Comparison of ENCODE assay signal across 9 cellular contexts in genomic region chr10:89535185-89536012, GRCh38. TPM values are rescaled to one million over a fixed set of nuclear protein-coding genes. Genes with fewer than 3 reads are reported as not detected.
A peak's percentile ranks its signal among the peaks of the same experiment; 100 is the strongest.
DNase-seq lines count a peak whose midpoint lies in the region; ATAC-seq, FAIRE-seq and TF ChIP-seq lines count a peak whose summit lies in the region.
"Had no signal": no experiment of that assay in that cellular context is flagged by ENCODE, and none has a peak within 500 bp of the region (broad histone marks: within the 10 kb centered on the region; RNA-seq: fewer than 3 reads in every experiment).

Gene SLC16A12 (minus strand): TSS chr10:89535594. CDS start chr10:89462578, 73,016 bp downstream.

- no peak for ATAC-seq in T-helper 17 cell
- peak; percentile 84 to 90 for ATAC-seq in left cardiac atrium

- no peak for FAIRE-seq in urothelium cell line (lab: Jason Lieb, UNC)

- H3K36me3 ChIP-seq in ES-I3 (ENCODE audit: insufficient read depth, low read length) = no peaks in the 10 kb centered on the region

- peaks cover 80% of the 10 kb centered on the region for H3K27me3 Mint-ChIP-seq in T-helper 17 cell
- peaks cover 72% of the 10 kb centered on the region for H3K27me3 Mint-ChIP-seq in activated T-helper 2 cell treated with anti-CD3 and anti-CD28 coated beads, Interferon-gamma antibody, Interleukin-2, Interleukin-4, amounts not matched to agents 10 μg/mL and 5 μg/mL and 100 μg/mL, durations not matched to agents 14 hours and 24 hours and 36 hours (ENCODE audit: low read depth)

- peaks cover 4% of the 10 kb centered on the region for H3K4me1 Mint-ChIP-seq in T-helper 17 cell
- H3K4me1 Mint-ChIP-seq in activated T-helper 2 cell treated with anti-CD3 and anti-CD28 coated beads, Interferon-gamma antibody, Interleukin-2, Interleukin-4, amounts not matched to agents 10 μg/mL and 5 μg/mL and 100 μg/mL, durations not matched to agents 14 hours and 24 hours and 36 hours (ENCODE audit: low read depth) = peaks cover 3% of the 10 kb centered on the region

- peaks cover 3% of the 10 kb centered on the region for H3K36me3 Mint-ChIP-seq in T-helper 17 cell (ENCODE audit: low read depth)
- H3K36me3 Mint-ChIP-seq in activated T-helper 2 cell treated with anti-CD3 and anti-CD28 coated beads, Interferon-gamma antibody, Interleukin-2, Interleukin-4, amounts not matched to agents 10 μg/mL and 5 μg/mL and 100 μg/mL, durations not matched to agents 14 hours and 24 hours and 36 hours (ENCODE audit: low read depth) = no peaks in the 10 kb centered on the region

- H3K4me1 ChIP-seq in ES-I3 (ENCODE audit: insufficient read depth, low read length) = peaks cover 8% of the 10 kb centered on the region; the same call in 1 of the 2 replicates

- no peaks in the 10 kb centered on the region for H3K9me3 Mint-ChIP-seq in activated T-helper 2 cell treated with anti-CD3 and anti-CD28 coated beads, Interferon-gamma antibody, Interleukin-2, Interleukin-4, amounts not matched to agents 10 μg/mL and 5 μg/mL and 100 μg/mL, durations not matched to agents 14 hours and 24 hours and 36 hours
- H3K9me3 Mint-ChIP-seq: T-helper 1 cell treated with Interleukin-12 subunit alpha and Interleukin-12 subunit beta and Interleukin-4 antibody, amounts not matched to agents 30 μg/mL and 1 μg/mL, for 36 hours had no signal

- intact Hi-C loops in left cardiac atrium (cut with DNase I) = no loop called here
- intact Hi-C loops in activated T-helper 2 cell treated with anti-CD3 and anti-CD28 coated beads, Interferon-gamma antibody, Interleukin-2, Interleukin-4, amounts not matched to agents 10 μg/mL and 5 μg/mL and 100 μg/mL, durations not matched to agents 14 hours and 24 hours and 36 hours (cut with micrococcal nuclease) = no loop called here

- no peak for DNase-seq in T-helper 17 cell
- peak; percentile 34 for DNase-seq in left cardiac atrium
- no peak for DNase-seq in retinal pigment epithelial cell (ENCODE audit: low read depth)
- DNase-seq in activated T-helper 2 cell treated with anti-CD3 and anti-CD28 coated beads, Interferon-gamma antibody, Interleukin-2, Interleukin-4, amounts not matched to agents 10 μg/mL and 5 μg/mL and 100 μg/mL, durations not matched to agents 14 hours and 24 hours and 36 hours (ENCODE audit: low spot score) = no peak
- no peak for DNase-seq in A172 (ENCODE audit: low spot score)
- DNase-seq in middle frontal gyrus (ENCODE audit: extremely low spot score, low spot score) = no peak
- DNase-seq in urothelium cell line (ENCODE audit: low spot score) = no peak

- H3K4me3 ChIP-seq in retinal pigment epithelial cell (ENCODE audit: low read length) = peak within 1 kb of the TSS; percentile 54

- H3K9me3 ChIP-seq in ES-I3 (ENCODE audit: control insufficient read depth, insufficient read depth, low read length) = no peaks in the 10 kb centered on the region
- H3K9me3 ChIP-seq in T-helper 17 cell (ENCODE audit: control insufficient read depth, low read length, poor library complexity, severe bottlenecking) = no peaks in the 10 kb centered on the region

- H3K9ac ChIP-seq in ES-I3 (ENCODE audit: low read depth, low read length) = peak within 1 kb of the TSS; percentile 62

- H3K27ac Mint-ChIP-seq in T-helper 17 cell = no peak within 1 kb of the TSS
- H3K27ac Mint-ChIP-seq in activated T-helper 2 cell treated with anti-CD3 and anti-CD28 coated beads, Interferon-gamma antibody, Interleukin-2, Interleukin-4, amounts not matched to agents 10 μg/mL and 5 μg/mL and 100 μg/mL, durations not matched to agents 14 hours and 24 hours and 36 hours = no peak within 1 kb of the TSS
- H3K27ac Mint-ChIP-seq: T-helper 1 cell treated with Interleukin-12 subunit alpha and Interleukin-12 subunit beta and Interleukin-4 antibody, amounts not matched to agents 30 μg/mL and 1 μg/mL, for 36 hours had no signal

- peak within 1 kb of the TSS; percentile 49 for H3K4me3 Mint-ChIP-seq in T-helper 17 cell
- H3K4me3 Mint-ChIP-seq in activated T-helper 2 cell treated with anti-CD3 and anti-CD28 coated beads, Interferon-gamma antibody, Interleukin-2, Interleukin-4, amounts not matched to agents 10 μg/mL and 5 μg/mL and 100 μg/mL, durations not matched to agents 14 hours and 24 hours and 36 hours (ENCODE audit: low read depth) = no peak within 1 kb of the TSS
- H3K4me3 Mint-ChIP-seq: T-helper 1 cell treated with Interleukin-12 subunit alpha and Interleukin-12 subunit beta and Interleukin-4 antibody, amounts not matched to agents 30 μg/mL and 1 μg/mL, for 36 hours had no signal

- TF ChIP-seq CTCF in retinal pigment epithelial cell (conservative IDR thresholded peaks at IDR 0.05; ENCODE audit: low read depth, low read length) = no peak

RNA-seq across cellular contexts. Expression of gene SLC16A12, which starts in this region (rescaled TPM):
- total RNA-seq in T-helper 17 cell (not detected), left cardiac atrium (1 to 10 TPM; 2.3 to 6.2 TPM)
- total RNA-seq in activated T-helper 2 cell treated with anti-CD3 and anti-CD28 coated beads, Interferon-gamma antibody, Interleukin-2, Interleukin-4, amounts not matched to agents 10 μg/mL and 5 μg/mL and 100 μg/mL, durations not matched to agents 14 hours and 24 hours and 36 hours = not detected in 2 replicates
- total RNA-seq in A172 (2014; rRNA removed; shearing (Covaris generic)) = 0.38 and 0.50 TPM in 2 replicates
